Comparison of ENCODE assay signal across 18 cellular contexts in genomic region chr12:47886471-47887240, GRCh38. TPM values are rescaled to one million over a fixed set of nuclear protein-coding genes. Genes with fewer than 3 reads are reported as not detected.
DNase-seq lines count a peak whose midpoint lies in the region; ATAC-seq and TF ChIP-seq lines count a peak whose summit lies in the region.
"Had no signal": no experiment of that assay in that cellular context is flagged by ENCODE, and none has a peak within 500 bp of the region (broad histone marks: within the 10 kb centered on the region; RNA-seq: fewer than 3 reads in every experiment).

No MANE protein-coding gene starts in this region.

- H3K27ac ChIP-seq in psoas muscle: no peak overlapping the region
- H3K27ac ChIP-seq: dorsolateral prefrontal cortex, PC-9, testis had no signal

- H3K36me3 Mint-ChIP-seq in activated CD4-positive, alpha-beta T cell treated with anti-CD3 and anti-CD28 coated beads, Interleukin-2, amount 10 ng/mL, durations not matched to agents 24 days and 14 days (ENCODE audit: low read depth): peaks cover 85% of the 10 kb centered on the region
- peaks cover 50% of the 10 kb centered on the region for H3K36me3 Mint-ChIP-seq in activated naive CD8-positive, alpha-beta T cell treated with anti-CD3 and anti-CD28 coated beads for 36 hours
- H3K36me3 Mint-ChIP-seq: WTC11 had no signal

- in situ Hi-C loops in HAP-1 (cut with MboI; ENCODE audit: low sequenced_read_pairs): no loop called here

- no peaks in the 10 kb centered on the region for H4K20me1 ChIP-seq in Loucy (ENCODE audit: insufficient read depth, low read length, poor library complexity, severe bottlenecking)

- no peak overlapping the region for H3K9ac ChIP-seq in Loucy (ENCODE audit: low read depth, low read length, poor library complexity, severe bottlenecking)

- H3K4me3 Mint-ChIP-seq in activated CD4-positive, alpha-beta T cell treated with anti-CD3 and anti-CD28 coated beads, Interleukin-2, amount 10 ng/mL, durations not matched to agents 24 days and 14 days: peak overlapping the region; percentile 95
- H3K4me3 Mint-ChIP-seq in activated naive CD8-positive, alpha-beta T cell treated with anti-CD3 and anti-CD28 coated beads for 36 hours: peak overlapping the region; percentile 27
- H3K4me3 Mint-ChIP-seq: WTC11 had no signal

- H3K36me3 ChIP-seq in Loucy (ENCODE audit: insufficient read depth, low read length): no peaks in the 10 kb centered on the region
- no peaks in the 10 kb centered on the region for H3K36me3 ChIP-seq in HAP-1 (replicated peaks)
- H3K36me3 ChIP-seq in psoas muscle (ENCODE audit: insufficient read depth in 1 of 2, low read depth in 1 of 2): no peaks in the 10 kb centered on the region

- no peak overlapping the region for H2AFZ ChIP-seq in Loucy (ENCODE audit: low read length)
- H2AFZ ChIP-seq: PC-9 had no signal

- peaks cover 30% of the 10 kb centered on the region for H3K4me1 ChIP-seq in Loucy (ENCODE audit: insufficient read depth, low read length, poor library complexity, severe bottlenecking)
- H3K4me1 ChIP-seq in HAP-1: no peaks in the 10 kb centered on the region
- no peaks in the 10 kb centered on the region for H3K4me1 ChIP-seq in psoas muscle

- no peaks in the 10 kb centered on the region for H3F3A ChIP-seq in Loucy (ENCODE audit: low read depth)

- intact Hi-C loops in activated CD4-positive, alpha-beta T cell treated with anti-CD3 and anti-CD28 coated beads, Interleukin-2, amount 10 ng/mL, durations not matched to agents 24 days and 14 days (cut with micrococcal nuclease): loop anchor here (5.0 to 10.0 kb wide), 2 partner anchors 1512 to 1669 kb away; partner anchors contain the start of gene SLC38A2
- intact Hi-C loops in psoas muscle (cut with DNase I): no loop called here

- H3K4me1 Mint-ChIP-seq in activated CD4-positive, alpha-beta T cell treated with anti-CD3 and anti-CD28 coated beads, Interleukin-2, amount 10 ng/mL, durations not matched to agents 24 days and 14 days: peaks cover 90% of the 10 kb centered on the region
- H3K4me1 Mint-ChIP-seq in activated naive CD8-positive, alpha-beta T cell treated with anti-CD3 and anti-CD28 coated beads for 36 hours: peaks cover 74% of the 10 kb centered on the region

- TF ChIP-seq CTCF in Loucy (conservative IDR thresholded peaks at IDR 0.05; ENCODE audit: low read length): 0 out of 2 replicates have a peak, but pooled peaks have one; percentile 27
- no peak for TF ChIP-seq CTCF in psoas muscle (IDR thresholded peaks at IDR 0.05)

- H3K4me3 ChIP-seq in Loucy (ENCODE audit: low read length, poor library complexity, severe bottlenecking) (no peak overlapping the region), HAP-1 (no peak overlapping the region), psoas muscle (no peak overlapping the region)
- H3K4me3 ChIP-seq: dorsolateral prefrontal cortex, PC-9, testis had no signal

- no peak overlapping the region for H3K4me2 ChIP-seq in Loucy (ENCODE audit: low read depth, low read length, poor library complexity, severe bottlenecking)
- H3K4me2 ChIP-seq: PC-9 had no signal

- DNase-seq in activated CD4-positive, alpha-beta T cell treated with anti-CD3 and anti-CD28 coated beads, Interleukin-2, amount 10 ng/mL, durations not matched to agents 24 days and 14 days: no peak
- DNase-seq in activated CD4-positive, alpha-beta T cell treated with anti-CD3 and anti-CD28 coated beads, Interleukin-2, amount 50 U/mL, for 4 hours: no peak
- DNase-seq in activated naive CD8-positive, alpha-beta T cell treated with anti-CD3 and anti-CD28 coated beads for 36 hours: no peak
- DNase-seq in non-pigmented ciliary epithelial cell (ENCODE audit: low read depth) (peak; percentile 18), HAP-1 (ENCODE audit: low spot score in 2 of 2) (no peak), psoas muscle (no peak)
- DNase-seq: Caco-2; dorsolateral prefrontal cortex; GF-D8; Karpas-422; naive thymus-derived CD4-positive, alpha-beta T cell; NCI-H1436 treated with DMSO at 0.1 percent for 48 hours; PC-9; retina; testis had no signal

- no peaks in the 10 kb centered on the region for H3K79me2 ChIP-seq in Loucy (ENCODE audit: insufficient read depth, low read length)

- WGBS in psoas muscle, 3 donors: 81 to 84% (median 81%) methylated on average over 13 of the region's 13 CpGs

- no peaks in the 10 kb centered on the region for H3K9me2 ChIP-seq in Loucy (replicated peaks; ENCODE audit: low read depth, low read length)

- H3K27me3 Mint-ChIP-seq in activated CD4-positive, alpha-beta T cell treated with anti-CD3 and anti-CD28 coated beads, Interleukin-2, amount 10 ng/mL, durations not matched to agents 24 days and 14 days: no peaks in the 10 kb centered on the region
- no peaks in the 10 kb centered on the region for H3K27me3 Mint-ChIP-seq in activated naive CD8-positive, alpha-beta T cell treated with anti-CD3 and anti-CD28 coated beads for 36 hours
- H3K27me3 Mint-ChIP-seq: naive thymus-derived CD4-positive, alpha-beta T cell had no signal

- ATAC-seq in psoas muscle: no peak
- no peak for ATAC-seq in HG03460 (IDR thresholded peaks at IDR 0.05; ENCODE audit: unreplicated experiment)
- ATAC-seq: naive thymus-derived CD4-positive, alpha-beta T cell; WTC11 had no signal

- peaks cover 4% of the 10 kb centered on the region for H3K9me3 Mint-ChIP-seq in activated CD4-positive, alpha-beta T cell treated with anti-CD3 and anti-CD28 coated beads, Interleukin-2, amount 10 ng/mL, durations not matched to agents 24 days and 14 days
- H3K9me3 Mint-ChIP-seq in activated naive CD8-positive, alpha-beta T cell treated with anti-CD3 and anti-CD28 coated beads for 36 hours: no peaks in the 10 kb centered on the region
- H3K9me3 Mint-ChIP-seq: WTC11 had no signal

- H3K9me3 ChIP-seq in Loucy (ENCODE audit: insufficient read depth, low read depth, low read length) (no peaks in the 10 kb centered on the region), HAP-1 (no peaks in the 10 kb centered on the region), psoas muscle (no peaks in the 10 kb centered on the region)
- H3K9me3 ChIP-seq: Caco-2, testis had no signal

- peak overlapping the region; percentile 99 for H3K27ac Mint-ChIP-seq in activated CD4-positive, alpha-beta T cell treated with anti-CD3 and anti-CD28 coated beads, Interleukin-2, amount 10 ng/mL, durations not matched to agents 24 days and 14 days
- peak overlapping the region; percentile 92 for H3K27ac Mint-ChIP-seq in activated naive CD8-positive, alpha-beta T cell treated with anti-CD3 and anti-CD28 coated beads for 36 hours
- H3K27ac Mint-ChIP-seq: WTC11 had no signal

- no peaks in the 10 kb centered on the region for H3K27me3 ChIP-seq in Loucy (ENCODE audit: insufficient read depth, low read length, poor library complexity, severe bottlenecking)
- no peaks in the 10 kb centered on the region for H3K27me3 ChIP-seq in HAP-1 (ENCODE audit: low read depth)
- H3K27me3 ChIP-seq in psoas muscle (ENCODE audit: insufficient read depth in 3 of 3, low read length in 2 of 3): no peaks in the 10 kb centered on the region
- H3K27me3 ChIP-seq: testis had no signal

RNA-seq across cellular contexts. Expression of gene VDR, which starts 18.1 kb away (rescaled TPM):
- 267 and 277 TPM in 2 replicates for total RNA-seq in activated CD4-positive, alpha-beta T cell treated with anti-CD3 and anti-CD28 coated beads, Interleukin-2, amount 10 ng/mL, durations not matched to agents 24 days and 14 days
- 10 to 100 TPM; 55.8 TPM for total RNA-seq in activated naive CD8-positive, alpha-beta T cell treated with anti-CD3 and anti-CD28 coated beads for 36 hours
- total RNA-seq in psoas muscle: 1 to 10 TPM; 2.5 to 6.1 (median 4.5) TPM
- 1 to 10 TPM in 1 of 3 donors, under 1 TPM in 2; 0.62 to 3.0 (median 0.74) TPM for polyA plus RNA-seq in psoas muscle

Comparison
In these comparisons a context has a peak if more than half of its experiments do, and no peak if none do; other contexts are left out.
1. RNA of gene VDR, which starts 18.1 kb away (total RNA-seq): 267 to 277 TPM in activated CD4-positive, alpha-beta T cell treated with anti-CD3 and anti-CD28 coated beads, Interleukin-2, amount 10 ng/mL, durations not matched to agents 24 days and 14 days and 55.8 TPM in activated naive CD8-positive, alpha-beta T cell treated with anti-CD3 and anti-CD28 coated beads for 36 hours; 2.5 to 6.1 TPM in psoas muscle; every median in the first group is over 4 times any median in the second.